21 cellular contexts compared by ENCODE assay signal in the genomic region with DNA sequence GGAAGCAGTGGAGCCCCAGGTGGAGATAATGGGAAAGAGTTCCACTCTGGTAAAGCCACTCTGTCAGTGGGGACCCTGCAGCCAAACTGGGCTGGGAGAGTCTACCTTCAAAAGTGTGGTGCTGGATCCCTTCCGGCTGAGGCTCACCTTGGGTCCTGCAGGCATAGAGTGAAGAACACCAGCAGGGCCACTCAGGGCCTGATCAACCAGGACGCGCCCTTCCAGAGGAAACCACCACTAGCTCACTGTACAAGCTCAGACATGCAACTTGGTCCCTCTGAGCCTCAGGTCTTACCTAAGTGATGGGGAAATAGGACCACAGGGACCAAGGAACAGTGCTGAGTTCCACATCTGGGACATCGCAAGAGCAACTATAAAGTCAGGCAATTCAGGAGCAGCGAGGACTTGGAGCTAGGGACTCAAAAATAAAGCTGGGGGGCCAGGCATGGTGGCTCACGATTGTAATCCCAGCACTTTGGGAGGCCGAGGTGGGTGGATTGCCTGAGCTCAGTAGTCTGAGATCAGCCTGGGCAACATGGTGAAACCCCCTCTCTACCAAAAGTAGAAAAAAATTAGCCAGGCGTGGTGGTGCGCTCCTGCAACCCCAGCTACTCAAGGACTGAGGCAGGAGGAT. TPM values are rescaled to one million over a fixed set of nuclear protein-coding genes. Genes with fewer than 3 reads are reported as not detected.
DNase-seq lines count a peak whose midpoint lies in the region; ATAC-seq, FAIRE-seq and TF ChIP-seq lines count a peak whose summit lies in the region.
"Had no signal": no experiment of that assay in that cellular context is flagged by ENCODE, and none has a peak within 500 bp of the region (broad histone marks: within the 10 kb centered on the region; RNA-seq: fewer than 3 reads in every experiment).

No MANE protein-coding gene starts in this region.

- TF ChIP-seq POLR2A in HCT116 (IDR thresholded peaks at IDR 0.05; ENCODE audit: borderline replicate concordance, extremely low read depth, insufficient read depth, insufficient read length): no peak

- H3K27me3 Mint-ChIP-seq in nephron progenitor cell (ENCODE audit: low read depth, poor library complexity) (peaks cover 73% of the 10 kb centered on the region), natural killer cell (ENCODE audit: low read depth in 2 of 2) (peaks cover 39 to 47% of the 10 kb centered on the region in 2 donors)

- in situ Hi-C loops in mammary epithelial cell (cut with MboI; ENCODE audit: low sequenced_read_pairs in 2 of 2): loop anchor here (5.0 kb wide), 2 partner anchors 48 to 228 kb away; partner anchors contain the start of gene C1QL4 (in 2 of the 2)

- H3K27me3 ChIP-seq in HCT116 (ENCODE audit: insufficient read depth, low read length) (no peaks in the 10 kb centered on the region), mammary epithelial cell (ENCODE audit: insufficient read depth, low read length) (no peaks in the 10 kb centered on the region)
- H3K27me3 ChIP-seq: ovary, right atrium auricular region, testis had no signal

- H3K4me1 Mint-ChIP-seq in nephron progenitor cell (peaks cover 25% of the 10 kb centered on the region), natural killer cell (peaks cover 0 to 4% of the 10 kb centered on the region in 2 donors)
- H3K4me1 Mint-ChIP-seq: CD14-positive monocyte had no signal

- H3K27ac Mint-ChIP-seq in nephron progenitor cell (peak overlapping the region; percentile 28), natural killer cell (no peak overlapping the region)
- H3K27ac Mint-ChIP-seq: activated T-helper 2 cell treated with anti-CD3 and anti-CD28 coated beads, Interferon-gamma antibody, Interleukin-2, Interleukin-4, amounts not matched to agents 10 μg/mL and 5 μg/mL and 100 μg/mL, durations not matched to agents 14 hours and 24 hours and 36 hours; IgD-negative memory B cell; stimulated activated naive B cell treated with anti-CD40 and anti-IgM and Interleukin-4, amounts not matched to agents 10 μg/mL and 1 μg/mL and 100 μg/mL, for 72 hours had no signal

- peak; percentile 11 for DNase-seq in D721Med (ENCODE audit: insufficient read length, low spot score)
- DNase-seq in HCT116 (ENCODE audit: low read depth, low spot score): no peak
- DNase-seq in mammary epithelial cell: peak; percentile 83
- DNase-seq in nephron progenitor cell: no peak
- no peak for DNase-seq in natural killer cell
- DNase-seq in HEK293T (ENCODE audit: extremely low spot score): no peak
- DNase-seq in NOMO-1 treated with dmso at 0.1 percent for 144 hours (lab: John Stamatoyannopoulos, UW; ENCODE audit: unreplicated experiment): no peak
- DNase-seq: NCI-H510A had no signal

- no peak overlapping the region for H3K27ac ChIP-seq in HCT116 (ENCODE audit: low read depth, low read length)
- H3K27ac ChIP-seq in mammary epithelial cell (ENCODE audit: insufficient read depth, low read depth, low read length): no peak overlapping the region
- H3K27ac ChIP-seq: heart left ventricle, ovary, right atrium auricular region, testis, WERI-Rb-1 had no signal

- H3K9ac ChIP-seq in HCT116 (ENCODE audit: low read length) (no peak overlapping the region), mammary epithelial cell (ENCODE audit: insufficient read depth, low read length) (no peak overlapping the region)

- no peak overlapping the region for H3K4me3 Mint-ChIP-seq in nephron progenitor cell
- H3K4me3 Mint-ChIP-seq in natural killer cell: no peak overlapping the region
- H3K4me3 Mint-ChIP-seq: naive B cell; stimulated activated naive B cell treated with anti-CD40 and anti-IgM and Interleukin-4, amounts not matched to agents 10 μg/mL and 1 μg/mL and 100 μg/mL, for 72 hours had no signal

- H3K4me3 ChIP-seq in HCT116 (replicated peaks in 1 of 2; ENCODE audit: low read depth in 1 of 2, low read length in 2 of 2) (no peak overlapping the region), mammary epithelial cell (replicated peaks in 1 of 3; ENCODE audit: insufficient read depth in 1 of 3, low read depth in 2 of 3, low read length in 3 of 3) (no peak overlapping the region)
- H3K4me3 ChIP-seq: heart left ventricle, ovary, right atrium auricular region, testis had no signal

- POLR2A ChIA-PET in HCT116 (lab: Charles Lee): interaction anchor here (0.7 to 1.2 kb wide), 5 partner anchors 8 to 59 kb away, joined by 3 to 5 read pairs (median 3); partner anchors contain the start of gene TROAP
- POLR2A ChIA-PET in HEK293T (lab: Yijun Ruan, JAX): interaction anchor here (1.0 to 3.0 kb wide), 6 partner anchors 9 to 53 kb away, joined by 3 to 15 read pairs (median 6); partner anchors contain the start of genes TROAP and TUBA1C

- peaks cover 0 to 10% of the 10 kb centered on the region in 2 experiments; a peak in 2 of 4 replicates for H3K4me1 ChIP-seq in HCT116 (ENCODE audit: control insufficient read depth in 1 of 2, insufficient read depth in 2 of 2, low read length in 2 of 2)
- H3K4me1 ChIP-seq in mammary epithelial cell (ENCODE audit: insufficient read depth, low read length): peaks cover 11% of the 10 kb centered on the region
- H3K4me1 ChIP-seq: testis had no signal

- TF ChIP-seq CTCF in D721Med (IDR thresholded peaks at IDR 0.05; ENCODE audit: insufficient read depth, missing control alignments) (no peak), HCT116 (IDR thresholded peaks at IDR 0.05 in 2 of 3, conservative IDR thresholded peaks at IDR 0.05 in 1 of 3; ENCODE audit: borderline replicate concordance in 1 of 3, insufficient read depth in 1 of 3, low read depth in 2 of 3, low read length in 2 of 3) (no peak), mammary epithelial cell (conservative IDR thresholded peaks at IDR 0.05 in 1 of 2, IDR thresholded peaks at IDR 0.05 in 1 of 2; ENCODE audit: extremely low read depth in 1 of 2, insufficient read depth in 1 of 2, low read depth in 1 of 2, low read length in 2 of 2) (no peak), nephron progenitor cell (IDR thresholded peaks at IDR 0.05) (no peak), natural killer cell (IDR thresholded peaks at IDR 0.05) (no peak)

- no peak overlapping the region for H2AFZ ChIP-seq in HCT116 (ENCODE audit: low read depth, low read length, poor library complexity, severe bottlenecking)
- H2AFZ ChIP-seq in mammary epithelial cell (ENCODE audit: low read depth, low read length): peak overlapping the region; percentile 37

- no peak overlapping the region for H3K4me2 ChIP-seq in HCT116 (ENCODE audit: low read length)
- H3K4me2 ChIP-seq in mammary epithelial cell (ENCODE audit: insufficient read depth, low read depth, low read length): peak overlapping the region; percentile 1

- intact Hi-C loops in HCT116 (cut with micrococcal nuclease) (loop anchor here (1.0 to 2.0 kb wide), 5 partner anchors 50 to 291 kb away; no protein-coding TSS in a partner anchor), mammary epithelial cell (cut with micrococcal nuclease) (loop anchor here (1.0 to 5.0 kb wide), 9 partner anchors 7 to 418 kb away; partner anchors contain the start of genes C1QL4 and FMNL3), natural killer cell (cut with micrococcal nuclease) (loop anchor here (1.0 kb wide), 2 partner anchors 53 to 225 kb away; no protein-coding TSS in a partner anchor)

- no TSS peak for BruUV-seq in HCT116 (replicated peaks; lab: Mats Ljungman, UMichigan)
- BruUV-seq in mammary epithelial cell (replicated peaks; lab: Mats Ljungman, UMichigan): no TSS peak

- CTCF ChIA-PET in HCT116 (lab: Charles Lee): interaction anchor here (0.6 to 4.2 kb wide), 13 partner anchors 9 to 292 kb away, joined by 3 to 47 read pairs (median 10); partner anchors contain the start of genes DNAJC22 and TROAP
- CTCF ChIA-PET in mammary epithelial cell (lab: Charles Lee; ENCODE audit: low non-redundant PET): interaction anchor here (0.7 to 1.7 kb wide), 6 partner anchors 8 to 69 kb away, joined by 3 to 18 read pairs (median 5); no protein-coding TSS in a partner anchor
- CTCF ChIA-PET in HEK293T (lab: Yijun Ruan, JAX): interaction anchor here (0.5 to 3.5 kb wide), 18 partner anchors 8 to 430 kb away, joined by 3 to 29 read pairs (median 4); partner anchors contain the start of genes DNAJC22 and TROAP

- RAD21 ChIA-PET in HCT116 (lab: Charles Lee; ENCODE audit: low non-redundant PET in 1 of 2, low total read pairs in 2 of 2, uncharacterized antibody in 2 of 2, unreplicated experiment in 2 of 2): interaction anchor here (1.0 to 1.8 kb wide), 3 partner anchors 58 to 68 kb away, joined by 4 to 7 read pairs (median 7); no protein-coding TSS in a partner anchor

- H3K9me3 ChIP-seq in HCT116 (ENCODE audit: control insufficient read depth in 1 of 2, insufficient read depth in 1 of 2, low read depth in 1 of 2, low read length in 2 of 2): no peaks in the 10 kb centered on the region
- no peaks in the 10 kb centered on the region for H3K9me3 ChIP-seq in mammary epithelial cell (replicated peaks; ENCODE audit: insufficient read depth, low read length)
- H3K9me3 ChIP-seq: heart left ventricle, ovary, right atrium auricular region, testis had no signal

- no peak for FAIRE-seq in D721Med (lab: Jason Lieb, UNC)

- WGBS in mammary epithelial cell (ENCODE audit: low coverage, missing lambda C conversion rate): 55% methylated on average over 7 of the region's 9 CpGs

- no peak for TF ChIP-seq RAD21 in HCT116 (IDR thresholded peaks at IDR 0.05; ENCODE audit: low read depth)

- H3K36me3 ChIP-seq in HCT116 (ENCODE audit: control insufficient read depth in 1 of 2, insufficient read depth in 2 of 2, low read length in 2 of 2) (no peaks in the 10 kb centered on the region), mammary epithelial cell (ENCODE audit: insufficient read depth, low read length) (no peaks in the 10 kb centered on the region)
- H3K36me3 ChIP-seq: heart left ventricle, ovary, right atrium auricular region, WERI-Rb-1 had no signal

- dilution Hi-C loops in mammary epithelial cell (cut with HindIII; ENCODE audit: low sequenced_read_pairs): no loop called here

- peaks cover 5% of the 10 kb centered on the region for H3K9me3 Mint-ChIP-seq in nephron progenitor cell
- no peaks in the 10 kb centered on the region for H3K9me3 Mint-ChIP-seq in natural killer cell
- H3K9me3 Mint-ChIP-seq: activated T-helper 2 cell treated with anti-CD3 and anti-CD28 coated beads, Interferon-gamma antibody, Interleukin-2, Interleukin-4, amounts not matched to agents 10 μg/mL and 5 μg/mL and 100 μg/mL, durations not matched to agents 14 hours and 24 hours and 36 hours; IgD-negative memory B cell; naive B cell; stimulated activated naive B cell treated with anti-CD40 and anti-IgM and Interleukin-4, amounts not matched to agents 10 μg/mL and 1 μg/mL and 100 μg/mL, for 72 hours had no signal

- H3K79me2 ChIP-seq in HCT116 (ENCODE audit: insufficient read depth, low read length): no peaks in the 10 kb centered on the region
- no peaks in the 10 kb centered on the region for H3K79me2 ChIP-seq in mammary epithelial cell (ENCODE audit: insufficient read depth, low read length)

- no peaks in the 10 kb centered on the region for H3K9me2 ChIP-seq in HCT116 (ENCODE audit: insufficient read depth)

- H3K36me3 Mint-ChIP-seq in nephron progenitor cell (ENCODE audit: low read depth) (no peaks in the 10 kb centered on the region), natural killer cell (no peaks in the 10 kb centered on the region)
- H3K36me3 Mint-ChIP-seq: CD14-positive monocyte; IgD-negative memory B cell; naive B cell; stimulated activated naive B cell treated with anti-CD40 and anti-IgM and Interleukin-4, amounts not matched to agents 10 μg/mL and 1 μg/mL and 100 μg/mL, for 72 hours had no signal

- H4K20me1 ChIP-seq in HCT116 (ENCODE audit: insufficient read depth) (no peaks in the 10 kb centered on the region), mammary epithelial cell (ENCODE audit: insufficient read depth, low read length) (no peaks in the 10 kb centered on the region)

- ATAC-seq in HCT116 (peak; percentile 7; the same call in 1 of the 2 replicates), natural killer cell (no peak)

RNA-seq across cellular contexts. Expression of gene PRPH, which starts 5.9 kb away (rescaled TPM):
- total RNA-seq in HCT116 (2021; ENCODE audit: unreplicated experiment) (6.7 TPM), mammary epithelial cell (under 1 TPM in 1 of 2 donors, not detected in 1; 0.35 TPM), natural killer cell (not detected)
- 13.6 and 17.7 TPM in 2 replicates for polyA plus RNA-seq in HCT116 (2012)
- polyA plus RNA-seq in mammary epithelial cell: not detected
- not detected for polyA minus RNA-seq in mammary epithelial cell
- total RNA-seq: activated T-helper 2 cell treated with anti-CD3 and anti-CD28 coated beads, Interferon-gamma antibody, Interleukin-2, Interleukin-4, amounts not matched to agents 10 μg/mL and 5 μg/mL and 100 μg/mL, durations not matched to agents 14 hours and 24 hours and 36 hours; epithelial cell of proximal tubule; fibroblast of villous mesenchyme; left lobe of liver had no signal
- polyA plus RNA-seq: CD14-positive monocyte, IgD-negative memory B cell had no signal

RNA-seq across cellular contexts. Expression of gene TUBA1C, which starts 24.2 kb away (rescaled TPM):
- total RNA-seq in HCT116 (2021; ENCODE audit: unreplicated experiment): 571 TPM
- 1,132 and 1,135 TPM in 2 replicates for polyA plus RNA-seq in HCT116 (2012)
- 100 to 1,000 TPM; 455 to 532 TPM for total RNA-seq in mammary epithelial cell
- 3,239 TPM for polyA plus RNA-seq in mammary epithelial cell
- 2,445 TPM for polyA minus RNA-seq in mammary epithelial cell
- 10 to 100 TPM; 19.0 to 39.6 (median 24.9) TPM for total RNA-seq in natural killer cell

RNA-seq across cellular contexts. Expression of gene TROAP, which starts 34.0 kb away (rescaled TPM):
- 99.1 TPM for total RNA-seq in HCT116 (2021; ENCODE audit: unreplicated experiment)
- polyA plus RNA-seq in HCT116 (2012): 96.2 and 124 TPM in 2 replicates
- total RNA-seq in mammary epithelial cell: 10 to 100 TPM in 1 of 2 donors, under 1 TPM in 1; 0.33 to 34.2 TPM
- polyA plus RNA-seq in mammary epithelial cell: 23.0 TPM
- 30.6 TPM for polyA minus RNA-seq in mammary epithelial cell
- 1 to 10 TPM in 2 of 3 donors, under 1 TPM in 1; 0.58 to 3.0 (median 2.2) TPM for total RNA-seq in natural killer cell
- polyA plus RNA-seq: CD14-positive monocyte, IgD-negative memory B cell had no signal

RNA-seq across cellular contexts. Expression of gene C1QL4, which starts 47.9 kb away (rescaled TPM):
- total RNA-seq in HCT116 (2021; ENCODE audit: unreplicated experiment): 8.1 TPM
- polyA plus RNA-seq in HCT116 (2012): 6.4 and 8.2 TPM in 2 replicates
- total RNA-seq in mammary epithelial cell: under 1 TPM in 1 of 2 donors, not detected in 1; 0.24 TPM
- polyA plus RNA-seq in mammary epithelial cell: 0.03 TPM
- not detected for polyA minus RNA-seq in mammary epithelial cell
- total RNA-seq in natural killer cell: not detected
- total RNA-seq: activated T-helper 2 cell treated with anti-CD3 and anti-CD28 coated beads, Interferon-gamma antibody, Interleukin-2, Interleukin-4, amounts not matched to agents 10 μg/mL and 5 μg/mL and 100 μg/mL, durations not matched to agents 14 hours and 24 hours and 36 hours; epithelial cell of proximal tubule; fibroblast of villous mesenchyme; heart left ventricle; left lobe of liver; ovary; right atrium auricular region had no signal
- polyA plus RNA-seq: CD14-positive monocyte, heart left ventricle, IgD-negative memory B cell, ovary had no signal

RNA-seq across cellular contexts. Expression of gene DNAJC22, which starts 57.6 kb away (rescaled TPM):
- total RNA-seq in HCT116 (2021; ENCODE audit: unreplicated experiment) (27.7 TPM), mammary epithelial cell (under 1 TPM; 0.14 to 0.17 TPM), natural killer cell (not detected)
- polyA plus RNA-seq in HCT116 (2012): 9.8 and 12.1 TPM in 2 replicates
- 0.03 TPM for polyA plus RNA-seq in mammary epithelial cell
- polyA minus RNA-seq in mammary epithelial cell: not detected
- polyA plus RNA-seq: CD14-positive monocyte, IgD-negative memory B cell had no signal

Comparison
In these comparisons a context has a peak if more than half of its experiments do, and no peak if none do; other contexts are left out.
1. DNase-seq: peak in D721Med (single experiment) and mammary epithelial cell (single experiment); none in HCT116 (single experiment), nephron progenitor cell (single experiment), natural killer cell (single experiment), HEK293T (single experiment) and NOMO-1 treated with dmso at 0.1 percent for 144 hours (single experiment).
2. RNA of gene TUBA1C, which starts 24.2 kb away (total RNA-seq): 571 TPM in HCT116 (single experiment) and 455 to 532 TPM in mammary epithelial cell; 19.0 to 39.6 TPM in natural killer cell; every median in the first group is over 10 times any median in the second.